ENCODE assay signal across 20 cellular contexts in the genomic region with DNA sequence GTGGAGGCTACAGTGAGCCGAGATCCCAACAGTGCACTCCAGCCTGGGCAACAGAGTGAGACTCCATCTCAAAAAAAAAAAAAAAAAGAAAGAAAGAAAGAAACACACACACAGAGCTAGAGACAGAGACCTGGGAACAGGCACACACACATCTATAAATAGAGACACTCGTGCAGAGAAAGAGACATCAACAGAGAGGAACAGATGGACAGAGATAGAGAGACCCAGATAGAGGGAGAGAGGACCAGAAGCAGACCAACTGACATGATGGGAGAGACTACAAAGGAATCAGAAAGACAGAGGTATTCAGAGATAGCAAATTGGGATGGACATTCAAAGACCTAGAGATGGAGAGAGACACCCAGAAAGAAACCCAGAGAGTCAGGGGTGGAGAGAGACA. TPM values are rescaled to one million over a fixed set of nuclear protein-coding genes. Genes with fewer than 3 reads are reported as not detected.
A peak's percentile ranks its signal among the peaks of the same experiment; 100 is the strongest.
DNase-seq lines count a peak whose midpoint lies in the region; ATAC-seq and TF ChIP-seq lines count a peak whose summit lies in the region.
"Had no signal": no experiment of that assay in that cellular context is flagged by ENCODE, and none has a peak within 500 bp of the region (broad histone marks: within the 10 kb centered on the region; RNA-seq: fewer than 3 reads in every experiment).

No MANE protein-coding gene starts in this region.

- H3K4me1 ChIP-seq in naive thymus-derived CD4-positive, alpha-beta T cell (ENCODE audit: control insufficient read depth in 2 of 2, insufficient read depth in 2 of 2, low read length in 2 of 2) = peaks cover 21% of the 10 kb centered on the region in 2 donors

- H3K9me3 Mint-ChIP-seq in activated CD4-positive, alpha-beta T cell treated with anti-CD3 and anti-CD28 coated beads, Interleukin-2, amount 10 ng/mL, durations not matched to agents 24 days and 14 days = no peaks in the 10 kb centered on the region
- H3K9me3 Mint-ChIP-seq in CD4-positive, alpha-beta T cell = no peaks in the 10 kb centered on the region
- no peaks in the 10 kb centered on the region for H3K9me3 Mint-ChIP-seq in activated B cell treated with CpG ODN at 0.5 μM for 24 hours
- H3K9me3 Mint-ChIP-seq in naive thymus-derived CD4-positive, alpha-beta T cell = no peaks in the 10 kb centered on the region
- H3K9me3 Mint-ChIP-seq: type B pancreatic cell had no signal

- no peak overlapping the region for H3K4me3 ChIP-seq in naive thymus-derived CD4-positive, alpha-beta T cell (ENCODE audit: low read length)
- H3K4me3 ChIP-seq: right atrium auricular region had no signal

- H3K36me3 ChIP-seq in naive thymus-derived CD4-positive, alpha-beta T cell (ENCODE audit: control insufficient read depth in 2 of 3, insufficient read depth in 3 of 3, low read length in 3 of 3) = no peaks in the 10 kb centered on the region
- H3K36me3 ChIP-seq: brain microvascular endothelial cell, right atrium auricular region had no signal

- H3K4me1 Mint-ChIP-seq in activated CD4-positive, alpha-beta T cell treated with anti-CD3 and anti-CD28 coated beads, Interleukin-2, amount 10 ng/mL, durations not matched to agents 24 days and 14 days = peaks cover 40% of the 10 kb centered on the region
- peaks cover 54% of the 10 kb centered on the region for H3K4me1 Mint-ChIP-seq in CD4-positive, alpha-beta T cell (ENCODE audit: low read depth)
- peaks cover 53% of the 10 kb centered on the region for H3K4me1 Mint-ChIP-seq in activated B cell treated with CpG ODN at 0.5 μM for 24 hours
- peaks cover 29 to 58% (median 43%) of the 10 kb centered on the region in 7 donors for H3K4me1 Mint-ChIP-seq in naive thymus-derived CD4-positive, alpha-beta T cell

- no peaks in the 10 kb centered on the region for H3K27me3 ChIP-seq in CD4-positive, alpha-beta T cell (ENCODE audit: control insufficient read depth, insufficient read depth, low read length)
- H3K27me3 ChIP-seq in naive thymus-derived CD4-positive, alpha-beta T cell (ENCODE audit: control insufficient read depth in 2 of 2, insufficient read depth in 2 of 2, low read length in 2 of 2) = no peaks in the 10 kb centered on the region
- H3K27me3 ChIP-seq: brain microvascular endothelial cell, right atrium auricular region had no signal

- H3K27ac Mint-ChIP-seq in activated CD4-positive, alpha-beta T cell treated with anti-CD3 and anti-CD28 coated beads, Interleukin-2, amount 10 ng/mL, durations not matched to agents 24 days and 14 days = peak overlapping the region; percentile 9
- H3K27ac Mint-ChIP-seq in CD4-positive, alpha-beta T cell = peak overlapping the region; percentile 91
- H3K27ac Mint-ChIP-seq in activated B cell treated with CpG ODN at 0.5 μM for 24 hours = peak overlapping the region; percentile 68
- H3K27ac Mint-ChIP-seq in naive thymus-derived CD4-positive, alpha-beta T cell = peak overlapping the region; percentile 77 to 97 (median 93)
- H3K27ac Mint-ChIP-seq: activated naive CD8-positive, alpha-beta T cell; type B pancreatic cell had no signal

- ATAC-seq in CD4-positive, alpha-beta T cell (ENCODE audit: poor library complexity) = no peak
- ATAC-seq in activated B cell treated with CpG ODN at 0.5 μM for 24 hours (ENCODE audit: low read depth) (no peak), left colon (no peak)
- no peak for ATAC-seq in naive thymus-derived CD4-positive, alpha-beta T cell
- ATAC-seq: HepG2 had no signal

- TF ChIP-seq CTCF in CD4-positive, alpha-beta T cell (IDR thresholded peaks at IDR 0.05) = no peak
- TF ChIP-seq CTCF in activated B cell treated with CpG ODN at 0.5 μM for 24 hours (IDR thresholded peaks at IDR 0.05) = no peak

- peak overlapping the region; percentile 11 for H3K4me3 Mint-ChIP-seq in activated CD4-positive, alpha-beta T cell treated with anti-CD3 and anti-CD28 coated beads, Interleukin-2, amount 10 ng/mL, durations not matched to agents 24 days and 14 days
- H3K4me3 Mint-ChIP-seq in CD4-positive, alpha-beta T cell = peak overlapping the region; percentile 2
- peak overlapping the region; percentile 9 for H3K4me3 Mint-ChIP-seq in activated B cell treated with CpG ODN at 0.5 μM for 24 hours
- H3K4me3 Mint-ChIP-seq in naive thymus-derived CD4-positive, alpha-beta T cell = peak overlapping the region in 8 of 10 donors; percentile 1 to 68 (median 58)
- H3K4me3 Mint-ChIP-seq: activated naive CD8-positive, alpha-beta T cell; type B pancreatic cell had no signal

- no peaks in the 10 kb centered on the region for H3K27me3 Mint-ChIP-seq in activated CD4-positive, alpha-beta T cell treated with anti-CD3 and anti-CD28 coated beads, Interleukin-2, amount 10 ng/mL, durations not matched to agents 24 days and 14 days
- no peaks in the 10 kb centered on the region for H3K27me3 Mint-ChIP-seq in CD4-positive, alpha-beta T cell
- no peaks in the 10 kb centered on the region for H3K27me3 Mint-ChIP-seq in activated B cell treated with CpG ODN at 0.5 μM for 24 hours
- peaks cover 0 to 3% (median 0%) of the 10 kb centered on the region in 5 donors for H3K27me3 Mint-ChIP-seq in naive thymus-derived CD4-positive, alpha-beta T cell
- H3K27me3 Mint-ChIP-seq: activated naive CD8-positive, alpha-beta T cell; type B pancreatic cell had no signal

- intact Hi-C loops in activated CD4-positive, alpha-beta T cell treated with anti-CD3 and anti-CD28 coated beads, Interleukin-2, amount 10 ng/mL, durations not matched to agents 24 days and 14 days (cut with micrococcal nuclease) = loop anchor here (5.0 kb wide), 2 partner anchors 64 to 224 kb away; partner anchors contain the start of gene PPP1R15A
- intact Hi-C loops in CD4-positive, alpha-beta T cell (cut with DNase I, micrococcal nuclease) = loop anchor here (5.0 kb wide), 2 partner anchors 189 to 319 kb away; partner anchors contain the start of genes FTL (in 1 of the 2) and HSD17B14 (in 1 of the 2)
- intact Hi-C loops in activated B cell treated with CpG ODN at 0.5 μM for 24 hours (cut with micrococcal nuclease) = loop anchor here (2.0 kb wide), 1 partner anchor 13 kb away; no protein-coding TSS in a partner anchor
- intact Hi-C loops in naive thymus-derived CD4-positive, alpha-beta T cell (cut with micrococcal nuclease) = loop anchor here (5.0 kb wide), 2 partner anchors 319 to 439 kb away; partner anchors contain the start of genes FTL (in 1 of the 2) and SNRNP70 (in 1 of the 2)
- intact Hi-C loops in left colon (cut with DNase I, micrococcal nuclease) = no loop called here

- POLR2A ChIA-PET in CD4-positive, alpha-beta T cell (lab: Charles Lee) = interaction anchor here (1.6 kb wide), 1 partner anchor 14 kb away, joined by 4 read pairs; no protein-coding TSS in a partner anchor
- POLR2A ChIA-PET in activated B cell treated with CpG ODN at 0.5 μM for 24 hours (lab: Charles Lee) = interaction anchor here (0.7 to 1.6 kb wide), 4 partner anchors 11 to 157 kb away, joined by 6 to 19 read pairs (median 7); partner anchors contain the start of gene DBP
- POLR2A ChIA-PET in naive thymus-derived CD4-positive, alpha-beta T cell (lab: Charles Lee) = interaction anchor here (1.2 kb wide), 2 partner anchors 48 to 76 kb away, joined by 3 to 4 read pairs; partner anchors contain the start of gene FUT2

- H3K27ac ChIP-seq in CD4-positive, alpha-beta T cell (ENCODE audit: low read depth, low read length) = no peak overlapping the region
- peak overlapping the region; percentile 18 for H3K27ac ChIP-seq in naive thymus-derived CD4-positive, alpha-beta T cell (ENCODE audit: low read depth, low read length)
- H3K27ac ChIP-seq: brain microvascular endothelial cell, epithelial cell of prostate, right atrium auricular region had no signal

- H3K36me3 Mint-ChIP-seq in activated CD4-positive, alpha-beta T cell treated with anti-CD3 and anti-CD28 coated beads, Interleukin-2, amount 10 ng/mL, durations not matched to agents 24 days and 14 days (ENCODE audit: low read depth) = no peaks in the 10 kb centered on the region
- no peaks in the 10 kb centered on the region for H3K36me3 Mint-ChIP-seq in CD4-positive, alpha-beta T cell (ENCODE audit: low read depth)
- H3K36me3 Mint-ChIP-seq in activated B cell treated with CpG ODN at 0.5 μM for 24 hours (ENCODE audit: low read depth) = peaks cover 2% of the 10 kb centered on the region
- no peaks in the 10 kb centered on the region for H3K36me3 Mint-ChIP-seq in naive thymus-derived CD4-positive, alpha-beta T cell
- H3K36me3 Mint-ChIP-seq: activated naive CD8-positive, alpha-beta T cell; type B pancreatic cell had no signal

- no peaks in the 10 kb centered on the region for H3K9me3 ChIP-seq in CD4-positive, alpha-beta T cell (ENCODE audit: control insufficient read depth, low read length)
- no peaks in the 10 kb centered on the region for H3K9me3 ChIP-seq in naive thymus-derived CD4-positive, alpha-beta T cell (ENCODE audit: control insufficient read depth in 2 of 3, low read length in 3 of 3)
- H3K9me3 ChIP-seq: right atrium auricular region had no signal

- CTCF ChIA-PET in CD4-positive, alpha-beta T cell (lab: Charles Lee) = interaction anchor here (1.5 kb wide), 1 partner anchor 91 kb away, joined by 3 read pairs; no protein-coding TSS in a partner anchor
- CTCF ChIA-PET in activated B cell treated with CpG ODN at 0.5 μM for 24 hours (lab: Charles Lee) = no interaction called here
- CTCF ChIA-PET in naive thymus-derived CD4-positive, alpha-beta T cell (lab: Charles Lee) = interaction anchor here (0.6 to 0.9 kb wide), 2 partner anchors 13 to 322 kb away, joined by 3 read pairs; no protein-coding TSS in a partner anchor

- DNase-seq in activated CD4-positive, alpha-beta T cell treated with anti-CD3 and anti-CD28 coated beads, Interleukin-2, amount 10 ng/mL, durations not matched to agents 24 days and 14 days = no peak
- DNase-seq in activated CD4-positive, alpha-beta T cell treated with anti-CD3 and anti-CD28 coated beads, Interleukin-2, amount 50 U/mL, for 48 hours = no peak
- no peak for DNase-seq in CD4-positive, alpha-beta T cell
- DNase-seq in activated B cell treated with CpG ODN at 0.5 μM for 24 hours (no peak), NCI-H510A treated with DMSO at 0.1 percent for 48 hours (lab: John Stamatoyannopoulos, UW) (no peak), middle frontal gyrus (ENCODE audit: extremely low spot score, low spot score) (no peak), left colon (no peak)
- DNase-seq in naive thymus-derived CD4-positive, alpha-beta T cell = no peak
- DNase-seq: brain microvascular endothelial cell; dermis blood vessel endothelial cell; NCI-H1436 treated with DMSO at 0.1 percent for 48 hours; NCI-H226; nucleus accumbens; stimulated activated naive CD4-positive, alpha-beta T cell had no signal

RNA-seq across cellular contexts. Expression of gene CA11, which starts 2.1 kb away (rescaled TPM):
- total RNA-seq in activated CD4-positive, alpha-beta T cell treated with anti-CD3 and anti-CD28 coated beads, Interleukin-2, amount 10 ng/mL, durations not matched to agents 24 days and 14 days = 10.9 and 12.5 TPM in 2 replicates
- 10 to 100 TPM; 11.0 to 12.4 TPM for total RNA-seq in CD4-positive, alpha-beta T cell
- total RNA-seq in activated B cell treated with CpG ODN at 0.5 μM for 24 hours (9.5 and 10.3 TPM in 2 replicates), left colon (1 to 10 TPM; 1.7 to 4.2 TPM)
- total RNA-seq in naive thymus-derived CD4-positive, alpha-beta T cell = 10 to 100 TPM in 4 of 5 experiments, 1 to 10 TPM in 1; 7.5 to 20.5 (median 12.5) TPM
- polyA plus RNA-seq in naive thymus-derived CD4-positive, alpha-beta T cell = 1 to 10 TPM; 6.3 to 8.0 TPM

RNA-seq across cellular contexts. Expression of gene DBP, which starts 11.0 kb away (rescaled TPM):
- total RNA-seq in activated CD4-positive, alpha-beta T cell treated with anti-CD3 and anti-CD28 coated beads, Interleukin-2, amount 10 ng/mL, durations not matched to agents 24 days and 14 days = 10.7 and 11.2 TPM in 2 replicates
- 10 to 100 TPM; 48.3 to 55.6 TPM for total RNA-seq in CD4-positive, alpha-beta T cell
- total RNA-seq in activated B cell treated with CpG ODN at 0.5 μM for 24 hours (8.7 and 9.2 TPM in 2 replicates), left colon (10 to 100 TPM in 1 of 2 donors, 1 to 10 TPM in 1; 6.9 to 14.6 TPM)
- total RNA-seq in naive thymus-derived CD4-positive, alpha-beta T cell = 10 to 100 TPM; 11.9 to 79.9 (median 33.2) TPM
- 100 to 1,000 TPM in 1 of 2 donors, 10 to 100 TPM in 1; 61.7 to 130 TPM for polyA plus RNA-seq in naive thymus-derived CD4-positive, alpha-beta T cell

RNA-seq across cellular contexts. Expression of gene NTN5, which starts 24.7 kb away (rescaled TPM):
- total RNA-seq in activated CD4-positive, alpha-beta T cell treated with anti-CD3 and anti-CD28 coated beads, Interleukin-2, amount 10 ng/mL, durations not matched to agents 24 days and 14 days = 0.30 and 0.78 TPM in 2 replicates
- 1 to 10 TPM; 2.7 to 3.0 TPM for total RNA-seq in CD4-positive, alpha-beta T cell
- total RNA-seq in activated B cell treated with CpG ODN at 0.5 μM for 24 hours = 0.54 and 0.71 TPM in 2 replicates
- total RNA-seq in naive thymus-derived CD4-positive, alpha-beta T cell = 1 to 10 TPM in 4 of 5 experiments, under 1 TPM in 1; 0.99 to 5.9 (median 3.0) TPM
- under 1 TPM; 0.41 to 0.59 TPM for polyA plus RNA-seq in naive thymus-derived CD4-positive, alpha-beta T cell
- under 1 TPM; 0.49 to 0.53 TPM for total RNA-seq in left colon
- total RNA-seq: dermis blood vessel endothelial cell, frontal cortex, HepG2 had no signal

RNA-seq across cellular contexts. Expression of gene SPHK2, which starts 28.8 kb away (rescaled TPM):
- 36.4 and 39.0 TPM in 2 replicates for total RNA-seq in activated CD4-positive, alpha-beta T cell treated with anti-CD3 and anti-CD28 coated beads, Interleukin-2, amount 10 ng/mL, durations not matched to agents 24 days and 14 days
- total RNA-seq in CD4-positive, alpha-beta T cell = 10 to 100 TPM; 14.1 to 15.3 TPM
- total RNA-seq in activated B cell treated with CpG ODN at 0.5 μM for 24 hours = 38.2 and 48.5 TPM in 2 replicates
- total RNA-seq in naive thymus-derived CD4-positive, alpha-beta T cell = 10 to 100 TPM; 20.1 to 34.7 (median 30.5) TPM
- polyA plus RNA-seq in naive thymus-derived CD4-positive, alpha-beta T cell = 10 to 100 TPM; 11.2 to 11.7 TPM
- total RNA-seq in left colon = 10 to 100 TPM; 45.1 to 51.0 TPM

RNA-seq across cellular contexts. Expression of gene RPL18, which starts 29.2 kb away (rescaled TPM):
- 1,885 and 1,938 TPM in 2 replicates for total RNA-seq in activated CD4-positive, alpha-beta T cell treated with anti-CD3 and anti-CD28 coated beads, Interleukin-2, amount 10 ng/mL, durations not matched to agents 24 days and 14 days
- total RNA-seq in CD4-positive, alpha-beta T cell = 1,000 to 10,000 TPM; 2,820 to 2,913 TPM
- total RNA-seq in activated B cell treated with CpG ODN at 0.5 μM for 24 hours = 2,427 and 2,762 TPM in 2 replicates
- 1,000 to 10,000 TPM; 1,570 to 2,826 (median 2,745) TPM for total RNA-seq in naive thymus-derived CD4-positive, alpha-beta T cell
- polyA plus RNA-seq in naive thymus-derived CD4-positive, alpha-beta T cell = 1,000 to 10,000 TPM; 2,813 to 2,817 TPM
- total RNA-seq in left colon = 1,000 to 10,000 TPM; 1,328 to 1,333 TPM

Comparison
In these comparisons a context has a peak if more than half of its experiments do, and no peak if none do; other contexts are left out.
1. H3K27ac Mint-ChIP-seq: peak in every context shown above with its lines; median percentile 93 in naive thymus-derived CD4-positive, alpha-beta T cell; 91 in CD4-positive, alpha-beta T cell; 68 in activated B cell treated with CpG ODN at 0.5 μM for 24 hours; 9 in activated CD4-positive, alpha-beta T cell treated with anti-CD3 and anti-CD28 coated beads, Interleukin-2, amount 10 ng/mL, durations not matched to agents 24 days and 14 days.
2. H3K4me3 Mint-ChIP-seq: peak in every context shown above with its lines; median percentile 58 in naive thymus-derived CD4-positive, alpha-beta T cell; 11 in activated CD4-positive, alpha-beta T cell treated with anti-CD3 and anti-CD28 coated beads, Interleukin-2, amount 10 ng/mL, durations not matched to agents 24 days and 14 days; 9 in activated B cell treated with CpG ODN at 0.5 μM for 24 hours; 2 in CD4-positive, alpha-beta T cell.
3. intact Hi-C loops: an anchor here in activated CD4-positive, alpha-beta T cell treated with anti-CD3 and anti-CD28 coated beads, Interleukin-2, amount 10 ng/mL, durations not matched to agents 24 days and 14 days (5.0 kb wide), CD4-positive, alpha-beta T cell (5.0 kb wide), activated B cell treated with CpG ODN at 0.5 μM for 24 hours (2.0 kb wide) and naive thymus-derived CD4-positive, alpha-beta T cell (5.0 kb wide); none called in left colon.